In genomic region chr4:140648716-140649115, GRCh38 we compare ENCODE assay signal across 1 cellular context.
TF ChIP-seq lines count a peak whose summit lies in the region.

No MANE protein-coding gene starts in this region.

TF ChIP-seq in WTC11, 78 proteins besides CTCF, POLR2A, EP300 and RAD21 (continued from another document):
- no peak for TF ChIP-seq HMGXB4 (CRISPR knock-in tag; IDR thresholded peaks at IDR 0.05)
- no peak for TF ChIP-seq ESRRA (CRISPR knock-in tag; IDR thresholded peaks at IDR 0.05; ENCODE audit: borderline replicate concordance)
- TF ChIP-seq ZNF416 (CRISPR knock-in tag; IDR thresholded peaks at IDR 0.05) = no peak
- TF ChIP-seq ZBTB43 (CRISPR knock-in tag; IDR thresholded peaks at IDR 0.05) = no peak
- TF ChIP-seq SMAD4 (CRISPR knock-in tag; IDR thresholded peaks at IDR 0.05) = no peak
- no peak for TF ChIP-seq GTF2I (CRISPR knock-in tag; conservative IDR thresholded peaks at IDR 0.05)
- no peak for TF ChIP-seq TP53 (CRISPR knock-in tag; IDR thresholded peaks at IDR 0.05)
- no peak for TF ChIP-seq ZNF138 (CRISPR knock-in tag; conservative IDR thresholded peaks at IDR 0.05)
- TF ChIP-seq SMAD3 (CRISPR knock-in tag; IDR thresholded peaks at IDR 0.05; ENCODE audit: borderline replicate concordance) = no peak
- no peak for TF ChIP-seq PRRX2 (CRISPR knock-in tag; IDR thresholded peaks at IDR 0.05)
